In genomic region chrX:40006025-40007017, GRCh38 we compare ENCODE assay signal across 8 cellular contexts.
DNase-seq lines count a peak whose midpoint lies in the region; ATAC-seq and TF ChIP-seq lines count a peak whose summit lies in the region.

No MANE protein-coding gene starts in this region.

- no peak overlapping the region for H2AFZ ChIP-seq in Karpas-422 (ENCODE audit: low read length)

- H3K9me3 Mint-ChIP-seq in activated T-helper 17 cell treated with anti-CD3 and anti-CD28 coated beads, Interleukin-2, amount 50 U/mL, for 72 hours: no peaks in the 10 kb centered on the region
- no peaks in the 10 kb centered on the region for H3K9me3 Mint-ChIP-seq in stimulated activated memory B cell treated with anti-CD40 and anti-IgM and Interleukin-4, amounts not matched to agents 10 μg/mL and 1 μg/mL and 100 μg/mL, for 72 hours

- H3K27me3 ChIP-seq in HUES6 (ENCODE audit: control insufficient read depth, insufficient read depth, low read length): peaks cover 66% of the 10 kb centered on the region
- peaks cover 80% of the 10 kb centered on the region for H3K27me3 ChIP-seq in iPS-15b (ENCODE audit: control insufficient read depth, insufficient read depth, low read length)
- H3K27me3 ChIP-seq in Karpas-422 (ENCODE audit: low read length): no peaks in the 10 kb centered on the region

- no peaks in the 10 kb centered on the region for H4K20me1 ChIP-seq in Karpas-422 (ENCODE audit: insufficient read depth, low read depth, low read length)

- H3K36me3 Mint-ChIP-seq in activated T-helper 17 cell treated with anti-CD3 and anti-CD28 coated beads, Interleukin-2, amount 50 U/mL, for 72 hours (ENCODE audit: low read depth): no peaks in the 10 kb centered on the region
- no peaks in the 10 kb centered on the region for H3K36me3 Mint-ChIP-seq in stimulated activated memory B cell treated with anti-CD40 and anti-IgM and Interleukin-4, amounts not matched to agents 10 μg/mL and 1 μg/mL and 100 μg/mL, for 72 hours

- no peaks in the 10 kb centered on the region; the same call in 1 of the 2 replicates for H3K9me3 ChIP-seq in HUES6 (ENCODE audit: control insufficient read depth, insufficient read depth, low read depth, low read length)
- no peaks in the 10 kb centered on the region for H3K9me3 ChIP-seq in iPS-15b (ENCODE audit: control insufficient read depth, insufficient read depth, low read length)
- no peaks in the 10 kb centered on the region for H3K9me3 ChIP-seq in Karpas-422 (ENCODE audit: low read length)

- peaks cover 33% of the 10 kb centered on the region for H3K27me3 Mint-ChIP-seq in activated T-helper 17 cell treated with anti-CD3 and anti-CD28 coated beads, Interleukin-2, amount 50 U/mL, for 72 hours
- H3K27me3 Mint-ChIP-seq in stimulated activated memory B cell treated with anti-CD40 and anti-IgM and Interleukin-4, amounts not matched to agents 10 μg/mL and 1 μg/mL and 100 μg/mL, for 72 hours: peaks cover 52% of the 10 kb centered on the region

- no peaks in the 10 kb centered on the region for H3K36me3 ChIP-seq in HUES6 (ENCODE audit: control insufficient read depth, insufficient read depth, low read length)
- no peaks in the 10 kb centered on the region for H3K36me3 ChIP-seq in iPS-15b (ENCODE audit: control insufficient read depth, insufficient read depth, low read length)
- H3K36me3 ChIP-seq in Karpas-422 (ENCODE audit: insufficient read depth, low read length): no peaks in the 10 kb centered on the region

- peak overlapping the region; percentile 78; the same call in 1 of the 2 replicates for H3K27ac ChIP-seq in HUES6 (ENCODE audit: low read depth, low read length)
- no peak overlapping the region for H3K27ac ChIP-seq in Karpas-422 (ENCODE audit: low read length)

- no peaks in the 10 kb centered on the region for H3K4me1 Mint-ChIP-seq in activated T-helper 17 cell treated with anti-CD3 and anti-CD28 coated beads, Interleukin-2, amount 50 U/mL, for 72 hours
- H3K4me1 Mint-ChIP-seq in stimulated activated memory B cell treated with anti-CD40 and anti-IgM and Interleukin-4, amounts not matched to agents 10 μg/mL and 1 μg/mL and 100 μg/mL, for 72 hours: peaks cover 34% of the 10 kb centered on the region

- no peak for DNase-seq in Karpas-422
- DNase-seq in DMS153 (lab: John Stamatoyannopoulos, UW): no peak

- peak overlapping the region; percentile 32 for H3K4me3 Mint-ChIP-seq in activated T-helper 17 cell treated with anti-CD3 and anti-CD28 coated beads, Interleukin-2, amount 50 U/mL, for 72 hours
- peak overlapping the region; percentile 51 for H3K4me3 Mint-ChIP-seq in stimulated activated memory B cell treated with anti-CD40 and anti-IgM and Interleukin-4, amounts not matched to agents 10 μg/mL and 1 μg/mL and 100 μg/mL, for 72 hours

- no peak overlapping the region for H3K27ac Mint-ChIP-seq in activated T-helper 17 cell treated with anti-CD3 and anti-CD28 coated beads, Interleukin-2, amount 50 U/mL, for 72 hours
- no peak overlapping the region for H3K27ac Mint-ChIP-seq in stimulated activated memory B cell treated with anti-CD40 and anti-IgM and Interleukin-4, amounts not matched to agents 10 μg/mL and 1 μg/mL and 100 μg/mL, for 72 hours

- TF ChIP-seq POLR2A in GM18505 (IDR thresholded peaks at IDR 0.05; ENCODE audit: borderline replicate concordance, extremely low read depth, insufficient read depth, insufficient read length): no peak

- H3K9me2 ChIP-seq in Karpas-422 (replicated peaks; ENCODE audit: insufficient read depth, low read length): no peaks in the 10 kb centered on the region

- peak overlapping the region; percentile 69 for H3K4me3 ChIP-seq in HUES6 (ENCODE audit: low read depth, low read length)
- H3K4me3 ChIP-seq in iPS-15b (ENCODE audit: low read depth, low read length): peak overlapping the region; percentile 65
- no peak overlapping the region for H3K4me3 ChIP-seq in Karpas-422 (ENCODE audit: low read length)

- H3K4me1 ChIP-seq in HUES6 (ENCODE audit: control insufficient read depth, insufficient read depth, low read length): peaks cover 55% of the 10 kb centered on the region
- peaks cover 28% of the 10 kb centered on the region for H3K4me1 ChIP-seq in iPS-15b (ENCODE audit: control insufficient read depth, insufficient read depth, low read length)
- H3K4me1 ChIP-seq in Karpas-422 (ENCODE audit: low read length): no peaks in the 10 kb centered on the region

- H3K79me2 ChIP-seq in Karpas-422 (ENCODE audit: low read length): no peaks in the 10 kb centered on the region

- H3K9ac ChIP-seq in HUES6 (ENCODE audit: low read length) (peak overlapping the region; percentile 92), iPS-15b (ENCODE audit: low read depth, low read length) (no peak overlapping the region), Karpas-422 (ENCODE audit: low read length) (no peak overlapping the region)

- peak; percentile 65 for ATAC-seq in activated T-helper 17 cell treated with anti-CD3 and anti-CD28 coated beads, Interleukin-2, amount 50 U/mL, for 72 hours (replicated peaks)
- peak; percentile 60 for ATAC-seq in stimulated activated memory B cell treated with anti-CD40 and anti-IgM and Interleukin-4, amounts not matched to agents 10 μg/mL and 1 μg/mL and 100 μg/mL, for 72 hours
- ATAC-seq in HG02610 (IDR thresholded peaks at IDR 0.05; ENCODE audit: unreplicated experiment) (no peak), GM18505 (IDR thresholded peaks at IDR 0.05; ENCODE audit: unreplicated experiment) (no peak)

- no peak overlapping the region for H3K4me2 ChIP-seq in Karpas-422 (ENCODE audit: low read depth, low read length, poor library complexity, severe bottlenecking)

Comparison
In these comparisons a context has a peak if more than half of its experiments do, and no peak if none do; other contexts are left out.
1. ATAC-seq: peak in activated T-helper 17 cell treated with anti-CD3 and anti-CD28 coated beads, Interleukin-2, amount 50 U/mL, for 72 hours (single experiment) and stimulated activated memory B cell treated with anti-CD40 and anti-IgM and Interleukin-4, amounts not matched to agents 10 μg/mL and 1 μg/mL and 100 μg/mL, for 72 hours (single experiment); none in HG02610 (single experiment) and GM18505 (single experiment).